In the genomic region with DNA sequence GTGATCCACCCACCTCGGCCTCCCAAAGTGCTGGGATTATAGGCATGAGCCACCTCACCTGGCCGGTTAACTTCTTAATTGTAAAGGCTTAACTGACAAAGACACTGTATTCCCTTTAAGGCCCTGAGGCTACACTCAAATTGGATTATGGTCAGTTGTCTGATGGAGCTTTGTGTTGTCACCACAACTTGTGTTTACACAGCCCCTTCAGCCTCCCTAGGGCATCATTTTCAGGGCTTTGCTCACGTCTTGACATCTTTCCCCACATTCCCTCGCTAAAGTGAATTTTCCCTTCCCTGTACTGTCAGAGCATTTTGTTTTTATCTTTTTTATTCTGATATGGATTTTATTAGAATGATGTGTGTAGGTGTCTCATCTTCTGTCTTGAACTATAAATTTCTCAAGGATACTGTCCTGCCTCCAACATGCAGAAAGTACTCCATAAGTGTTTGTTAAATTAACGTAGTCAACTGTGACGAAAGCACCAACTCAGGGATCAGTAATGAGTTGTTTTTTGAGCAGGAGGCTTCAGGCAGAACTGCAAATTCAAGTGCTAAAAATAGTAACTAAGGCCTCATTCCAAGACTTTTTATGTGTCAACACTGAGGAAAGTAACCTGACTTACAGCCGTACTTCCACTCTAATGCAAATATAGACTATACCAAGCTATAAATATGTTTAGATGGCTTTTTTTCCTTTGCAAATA, we compare ENCODE assay signal across 9 cellular contexts.
DNase-seq lines count a peak whose midpoint lies in the region; ATAC-seq and TF ChIP-seq lines count a peak whose summit lies in the region.
"Had no signal": no experiment of that assay in that cellular context is flagged by ENCODE, and none has a peak within 500 bp of the region (broad histone marks: within the 10 kb centered on the region; RNA-seq: fewer than 3 reads in every experiment).

No MANE protein-coding gene starts in this region.

- H3K27me3 Mint-ChIP-seq in CD8-positive, alpha-beta T cell (ENCODE audit: low read depth): no peaks in the 10 kb centered on the region

- H3K27ac ChIP-seq in suprapubic skin: peak overlapping the region; percentile 13
- H3K27ac ChIP-seq in CD8-positive, alpha-beta T cell (ENCODE audit: low read depth, low read length): no peak overlapping the region

- POLR2A ChIA-PET in CD8-positive, alpha-beta T cell (lab: Charles Lee): no interaction called here

- TF ChIP-seq CTCF in suprapubic skin (IDR thresholded peaks at IDR 0.05): no peak
- no peak for TF ChIP-seq CTCF in CD8-positive, alpha-beta T cell (IDR thresholded peaks at IDR 0.05)

- no peak for ATAC-seq in CD8-positive, alpha-beta T cell

- H3K4me3 Mint-ChIP-seq in CD8-positive, alpha-beta T cell: no peak overlapping the region

- 42% methylated on average over 7 of the region's 7 CpGs for WGBS in suprapubic skin

- H3K9me3 Mint-ChIP-seq in CD8-positive, alpha-beta T cell: no peaks in the 10 kb centered on the region

- H3K27me3 ChIP-seq in HAP-1 (ENCODE audit: low read depth) (no peaks in the 10 kb centered on the region), suprapubic skin (no peaks in the 10 kb centered on the region)
- H3K27me3 ChIP-seq in CD8-positive, alpha-beta T cell (ENCODE audit: insufficient read depth, low read length): no peaks in the 10 kb centered on the region

- peaks cover 14% of the 10 kb centered on the region for H3K36me3 Mint-ChIP-seq in CD8-positive, alpha-beta T cell

- no peak overlapping the region for H3K4me3 ChIP-seq in HAP-1
- H3K4me3 ChIP-seq in suprapubic skin: no peak overlapping the region
- no peak overlapping the region for H3K4me3 ChIP-seq in CD8-positive, alpha-beta T cell (ENCODE audit: low read depth, low read length)

- no peaks in the 10 kb centered on the region for H3K36me3 ChIP-seq in HAP-1 (replicated peaks)
- peaks cover 22% of the 10 kb centered on the region for H3K36me3 ChIP-seq in suprapubic skin
- no peaks in the 10 kb centered on the region for H3K36me3 ChIP-seq in CD8-positive, alpha-beta T cell (ENCODE audit: insufficient read depth, low read length)

- DNase-seq in HAP-1 (ENCODE audit: low spot score in 2 of 2) (peak; percentile 62 to 67), astrocyte of the hippocampus (ENCODE audit: low read depth, low spot score) (peak; percentile 78), inferior parietal cortex (ENCODE audit: extremely low spot score) (peak; percentile 24), suprapubic skin (ENCODE audit: low spot score in 2 of 2) (no peak), GF-D8 (lab: John Stamatoyannopoulos, UW) (no peak), NCI-H2107 (lab: John Stamatoyannopoulos, UW) (no peak), SW480 (ENCODE audit: low spot score) (no peak)
- DNase-seq in CD8-positive, alpha-beta T cell: no peak
- DNase-seq: stimulated activated CD4-positive, alpha-beta T cell treated with anti-CD3 and anti-CD28 coated beads, Interleukin-12 subunit alpha, Interleukin-12 subunit beta, amount 100 ng/mL, for 4 hours had no signal

- CTCF ChIA-PET in CD8-positive, alpha-beta T cell (lab: Charles Lee): no interaction called here

- peaks cover 9% of the 10 kb centered on the region for H3K4me1 ChIP-seq in HAP-1
- H3K4me1 ChIP-seq in suprapubic skin: peaks cover 3% of the 10 kb centered on the region
- no peaks in the 10 kb centered on the region for H3K4me1 ChIP-seq in CD8-positive, alpha-beta T cell (ENCODE audit: insufficient read depth, low read length)

- in situ Hi-C loops in HAP-1 (cut with MboI; ENCODE audit: low sequenced_read_pairs): no loop called here

- no peak overlapping the region for H3K27ac Mint-ChIP-seq in CD8-positive, alpha-beta T cell

- H3K9me3 ChIP-seq in HAP-1: no peaks in the 10 kb centered on the region
- H3K9me3 ChIP-seq in suprapubic skin: no peaks in the 10 kb centered on the region
- H3K9me3 ChIP-seq in CD8-positive, alpha-beta T cell (ENCODE audit: low read length): no peaks in the 10 kb centered on the region

- H3K4me1 Mint-ChIP-seq in CD8-positive, alpha-beta T cell (ENCODE audit: low read depth): no peaks in the 10 kb centered on the region

- TF ChIP-seq EP300 in suprapubic skin (IDR thresholded peaks at IDR 0.05): no peak

- intact Hi-C loops in CD8-positive, alpha-beta T cell (cut with DNase I, micrococcal nuclease): no loop called here

- no peak for TF ChIP-seq POLR2A in suprapubic skin (IDR thresholded peaks at IDR 0.05)

Comparison
In these comparisons a context has a peak if more than half of its experiments do, and no peak if none do; other contexts are left out.
1. DNase-seq: peak in HAP-1 (2 of 2), astrocyte of the hippocampus (single experiment) and inferior parietal cortex (single experiment); none in suprapubic skin (0 of 2), GF-D8 (single experiment), NCI-H2107 (single experiment), CD8-positive, alpha-beta T cell (0 of 7) and SW480 (single experiment).